38 cellular contexts compared by ENCODE assay signal in the genomic region with DNA sequence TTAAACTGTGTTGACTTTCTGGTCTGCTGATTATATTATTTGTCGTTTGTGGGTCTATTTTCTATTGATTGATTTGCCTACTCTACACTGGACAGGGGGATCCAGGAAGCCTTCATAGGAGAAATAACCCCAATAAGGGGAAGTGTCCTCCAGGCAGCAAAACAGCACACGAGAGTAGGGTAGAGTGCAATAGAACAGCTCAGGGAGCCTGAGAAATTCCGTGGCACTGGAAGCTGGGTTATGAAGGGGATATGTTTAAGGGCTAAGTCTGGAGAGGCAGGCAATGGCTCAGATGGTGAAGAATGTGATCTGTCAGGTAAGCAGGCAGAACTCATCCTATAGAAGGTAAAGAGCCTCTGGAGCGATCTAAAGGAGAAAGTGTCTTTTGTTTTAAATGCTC. TPM values are rescaled to one million over a fixed set of nuclear protein-coding genes. Genes with fewer than 3 reads are reported as not detected.
"Had no signal": no experiment of that assay in that cellular context is flagged by ENCODE, and none has a peak within 500 bp of the region (broad histone marks: within the 10 kb centered on the region; RNA-seq: fewer than 3 reads in every experiment).

No MANE protein-coding gene starts in this region.

- DNase-seq: activated effector memory CD4-positive, alpha-beta T cell treated with anti-CD3 and anti-CD28 coated beads, Interleukin-2, amount 50 U/mL, for 16 hours; activated effector memory CD4-positive, alpha-beta T cell treated with Interleukin-2 at 50 U/mL for 16 hours; activated gamma-delta T cell; activated gamma-delta T cell treated with Interleukin-2 at 50 U/mL for 16 hours; activated naive CD4-positive, alpha-beta T cell; activated naive CD4-positive, alpha-beta T cell treated with anti-CD3 and anti-CD28 coated beads for 36 hours; activated naive CD4-positive, alpha-beta T cell treated with anti-CD3 and anti-CD28 coated beads, Interleukin-2, amount 10 ng/mL, durations not matched to agents 7 days and 5 days; activated naive CD4-positive, alpha-beta T cell treated with anti-CD3 and anti-CD28 coated beads, Interleukin-2, amount 50 U/mL, for 16 hours; activated naive CD4-positive, alpha-beta T cell treated with Interleukin-2 at 50 U/mL for 16 hours; activated naive CD8-positive, alpha-beta T cell treated with anti-CD3 and anti-CD28 coated beads for 36 hours; activated naive CD8-positive, alpha-beta T cell treated with anti-CD3 and anti-CD28 coated beads, Interleukin-2, amount 10 ng/mL, durations not matched to agents 7 days and 5 days; activated naive CD8-positive, alpha-beta T cell treated with anti-CD3 and anti-CD28 coated beads, Interleukin-2, amount 50 U/mL, for 24 hours; activated T-cell treated with anti-CD3 and anti-CD28 coated beads, Interleukin-2, amount 50 U/mL, for 1 hour; activated T-cell treated with anti-CD3 and anti-CD28 coated beads, Interleukin-2, amount 50 U/mL, for 24 hours; activated T-cell treated with anti-CD3 and anti-CD28 coated beads, Interleukin-2, amount 50 U/mL, for 4 hours; activated T-cell treated with anti-CD3 and anti-CD28 coated beads, Interleukin-2, amount 50 U/mL, for 48 hours; activated T-cell treated with anti-CD3 and anti-CD28 coated beads, Interleukin-2, amount 50 U/mL, for 72 hours; adrenal gland; amniotic stem cell; amygdala; anterior cingulate cortex; aorta; brain microvascular endothelial cell; caudate nucleus; central memory CD4-positive, alpha-beta T cell; cerebellar nuclear complex had no signal

- H3K9me3 ChIP-seq: adrenal gland, ascending aorta, breast epithelium had no signal

- H3K4me1 ChIP-seq: adrenal gland, ascending aorta, breast epithelium had no signal

- H3K36me3 ChIP-seq: adrenal gland, ascending aorta, brain microvascular endothelial cell, breast epithelium, cardiac muscle cell had no signal

- ATAC-seq: activated naive CD4-positive, alpha-beta T cell treated with anti-CD3 and anti-CD28 coated beads, Interleukin-2, amount 50 U/mL, for 72 hours; activated naive CD8-positive, alpha-beta T cell treated with anti-CD3 and anti-CD28 coated beads, Interleukin-2, amount 50 U/mL, for 24 hours; activated T-cell treated with anti-CD3 and anti-CD28 coated beads, Interleukin-2, amount 50 U/mL, for 4 hours; activated T-cell treated with anti-CD3 and anti-CD28 coated beads, Interleukin-2, amount 50 U/mL, for 72 hours; activated T-helper 17 cell treated with anti-CD3 and anti-CD28 coated beads, Interleukin-2, amount 50 U/mL, for 72 hours had no signal

- H3K27me3 ChIP-seq: adrenal gland, ascending aorta, brain microvascular endothelial cell, breast epithelium, cardiac muscle cell had no signal

- H3K4me3 ChIP-seq: adrenal gland, ascending aorta, breast epithelium, cardiac muscle cell had no signal

- H3K27ac ChIP-seq: adrenal gland, ascending aorta, brain microvascular endothelial cell, breast epithelium, cardiac muscle cell had no signal

RNA-seq across cellular contexts. Expression of a gene that starts 20.9 kb away (rescaled TPM):
- total RNA-seq: activated naive CD4-positive, alpha-beta T cell treated with anti-CD3 and anti-CD28 coated beads for 36 hours; activated naive CD4-positive, alpha-beta T cell treated with anti-CD3 and anti-CD28 coated beads, Interleukin-2, amount 50 U/mL, for 72 hours; activated naive CD8-positive, alpha-beta T cell treated with anti-CD3 and anti-CD28 coated beads for 36 hours; activated naive CD8-positive, alpha-beta T cell treated with anti-CD3 and anti-CD28 coated beads, Interleukin-2, amount 10 ng/mL, durations not matched to agents 7 days and 5 days; activated T-cell treated with anti-CD3 and anti-CD28 coated beads, Interleukin-2, amount 50 U/mL, for 72 hours; activated T-helper 1 cell treated with anti-CD3 and anti-CD28 coated beads, Interleukin-12 subunit alpha, Interleukin-12 subunit beta, Interleukin-2, Interleukin-4 antibody, amounts not matched to agents 30 ng/mL and 10 ng/mL and 1 ng/mL, durations not matched to agents 14 hours and 24 hours and 36 hours; activated T-helper 17 cell treated with anti-CD3 and anti-CD28 coated beads, Interleukin-2, amount 50 U/mL, for 72 hours; activated T-helper 2 cell treated with anti-CD3 and anti-CD28 coated beads, Interferon-gamma antibody, Interleukin-2, Interleukin-4, amounts not matched to agents 10 μg/mL and 5 μg/mL and 100 μg/mL, durations not matched to agents 14 hours and 24 hours and 36 hours; astrocyte; bronchial epithelial cell; cardiac muscle cell; cardiac septum; cerebellum; chondrocyte had no signal

RNA-seq across cellular contexts. Expression of a gene that starts 46.1 kb away (rescaled TPM):
- total RNA-seq: activated naive CD4-positive, alpha-beta T cell treated with anti-CD3 and anti-CD28 coated beads for 36 hours; activated naive CD4-positive, alpha-beta T cell treated with anti-CD3 and anti-CD28 coated beads, Interleukin-2, amount 50 U/mL, for 72 hours; activated naive CD8-positive, alpha-beta T cell treated with anti-CD3 and anti-CD28 coated beads for 36 hours; activated naive CD8-positive, alpha-beta T cell treated with anti-CD3 and anti-CD28 coated beads, Interleukin-2, amount 10 ng/mL, durations not matched to agents 7 days and 5 days; activated T-cell treated with anti-CD3 and anti-CD28 coated beads, Interleukin-2, amount 50 U/mL, for 4 hours; activated T-cell treated with anti-CD3 and anti-CD28 coated beads, Interleukin-2, amount 50 U/mL, for 72 hours; activated T-helper 1 cell treated with anti-CD3 and anti-CD28 coated beads, Interleukin-12 subunit alpha, Interleukin-12 subunit beta, Interleukin-2, Interleukin-4 antibody, amounts not matched to agents 30 ng/mL and 10 ng/mL and 1 ng/mL, durations not matched to agents 14 hours and 24 hours and 36 hours; activated T-helper 17 cell treated with anti-CD3 and anti-CD28 coated beads, Interleukin-2, amount 50 U/mL, for 72 hours; activated T-helper 2 cell treated with anti-CD3 and anti-CD28 coated beads, Interferon-gamma antibody, Interleukin-2, Interleukin-4, amounts not matched to agents 10 μg/mL and 5 μg/mL and 100 μg/mL, durations not matched to agents 14 hours and 24 hours and 36 hours; adrenal gland; aorta; ascending aorta; astrocyte; breast epithelium; bronchial epithelial cell; cardiac muscle cell; cardiac septum; cerebellum; chondrocyte had no signal
